Comparison of ENCODE assay signal across 8 cellular contexts in the genomic region with DNA sequence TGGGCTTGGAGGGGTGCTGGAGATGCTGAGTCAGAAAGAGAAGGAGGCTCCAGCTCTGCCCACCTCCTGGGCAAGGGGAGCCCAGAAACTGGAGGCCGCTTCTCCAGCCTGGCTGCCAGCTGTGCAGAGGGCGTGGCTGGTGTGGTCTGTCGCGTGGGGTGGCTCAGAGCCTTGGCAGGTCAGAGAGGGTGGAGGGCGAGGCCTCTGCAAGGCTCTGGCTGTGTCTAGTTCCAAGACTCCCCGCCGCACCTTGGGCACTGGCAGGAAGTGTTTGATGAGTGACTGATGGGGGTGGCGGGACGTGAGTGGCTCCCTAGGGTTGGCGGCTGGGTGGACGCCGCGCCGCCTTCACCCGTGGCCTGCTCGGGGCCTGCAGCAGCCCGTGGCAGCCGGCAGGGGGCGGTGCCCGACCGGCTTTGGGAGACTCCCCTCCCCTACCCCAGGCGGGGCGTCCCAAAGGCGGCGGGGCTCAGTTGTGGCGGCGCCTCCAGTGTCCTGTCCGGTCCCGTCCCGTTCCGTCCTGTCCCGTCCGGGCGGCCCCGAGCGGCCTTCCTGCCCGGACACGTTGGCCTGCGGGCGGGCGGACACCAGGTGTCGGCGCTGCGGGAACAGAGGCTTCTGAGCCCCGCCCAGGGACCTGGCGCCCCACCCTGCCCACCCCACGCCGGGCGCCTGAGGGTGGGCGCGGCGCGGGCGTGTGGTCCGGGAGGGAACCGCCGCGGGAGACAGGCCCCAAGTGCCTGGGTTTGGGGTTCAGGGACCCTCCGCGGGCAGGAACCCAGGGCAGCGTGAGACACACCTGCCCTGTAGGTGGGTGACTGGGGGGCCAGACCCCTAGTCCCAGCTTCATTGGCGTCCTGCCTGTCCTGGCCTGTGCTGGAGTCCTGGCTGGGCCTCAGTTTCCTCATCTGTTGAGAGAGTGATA.
DNase-seq lines count a peak whose midpoint lies in the region; ATAC-seq and TF ChIP-seq lines count a peak whose summit lies in the region.

No MANE protein-coding gene starts in this region.

- ATAC-seq in HG03342 (IDR thresholded peaks at IDR 0.05; ENCODE audit: unreplicated experiment): no peak

- peak; percentile 68 for DNase-seq in AG10803 (ENCODE audit: low read depth)
- no peak for DNase-seq in HFF-Myc (ENCODE audit: extremely low read depth, low read depth)
- DNase-seq in T-helper 9 cell: peak; percentile 72
- DNase-seq in astrocyte of the spinal cord (ENCODE audit: low read depth, low spot score): peak; percentile 55
- DNase-seq in iPS-NIHi7 (ENCODE audit: extremely low spot score): peak; percentile 84
- peak; percentile 61 to 63 for DNase-seq in stimulated activated CD4-positive, alpha-beta T cell treated with anti-CD3 and anti-CD28 coated beads, Interleukin-15, amount 100 ng/mL, for 1 hour (ENCODE audit: low read depth in 1 of 2, low spot score in 1 of 2)
- no peak for DNase-seq in NCI-H1105 treated with DMSO at 0.1 percent for 48 hours (lab: John Stamatoyannopoulos, UW)

- in situ Hi-C loops in astrocyte of the spinal cord (cut with HindIII; ENCODE audit: low sequenced_read_pairs): no loop called here

- H3K4me3 ChIP-seq in AG10803 (ENCODE audit: low read length) (peak overlapping the region; percentile 41), HFF-Myc (replicated peaks; ENCODE audit: low read depth, low read length) (peak overlapping the region; percentile 16), astrocyte of the spinal cord (ENCODE audit: low read depth, low read length) (peak overlapping the region; percentile 7)

- peak; percentile 68 for TF ChIP-seq CTCF in AG10803 (conservative IDR thresholded peaks at IDR 0.05; ENCODE audit: low read length)
- peak; percentile 79 for TF ChIP-seq CTCF in HFF-Myc (IDR thresholded peaks at IDR 0.05; ENCODE audit: low read depth, low read length, missing control alignments)
- TF ChIP-seq CTCF in astrocyte of the spinal cord (IDR thresholded peaks at IDR 0.05; ENCODE audit: low read depth, low read length): peak; percentile 81

Comparison
In these comparisons a context has a peak if more than half of its experiments do, and no peak if none do; other contexts are left out.
1. DNase-seq: peak in AG10803 (single experiment), T-helper 9 cell (single experiment), astrocyte of the spinal cord (single experiment), iPS-NIHi7 (single experiment) and stimulated activated CD4-positive, alpha-beta T cell treated with anti-CD3 and anti-CD28 coated beads, Interleukin-15, amount 100 ng/mL, for 1 hour (2 of 2); none in HFF-Myc (single experiment) and NCI-H1105 treated with DMSO at 0.1 percent for 48 hours (single experiment).
2. Peak in every context shown above with its lines, with median percentiles within 50 percentile points of each other: H3K4me3 ChIP-seq and CTCF ChIP-seq.